Comparison of ENCODE assay signal across 8 cellular contexts in the genomic region with DNA sequence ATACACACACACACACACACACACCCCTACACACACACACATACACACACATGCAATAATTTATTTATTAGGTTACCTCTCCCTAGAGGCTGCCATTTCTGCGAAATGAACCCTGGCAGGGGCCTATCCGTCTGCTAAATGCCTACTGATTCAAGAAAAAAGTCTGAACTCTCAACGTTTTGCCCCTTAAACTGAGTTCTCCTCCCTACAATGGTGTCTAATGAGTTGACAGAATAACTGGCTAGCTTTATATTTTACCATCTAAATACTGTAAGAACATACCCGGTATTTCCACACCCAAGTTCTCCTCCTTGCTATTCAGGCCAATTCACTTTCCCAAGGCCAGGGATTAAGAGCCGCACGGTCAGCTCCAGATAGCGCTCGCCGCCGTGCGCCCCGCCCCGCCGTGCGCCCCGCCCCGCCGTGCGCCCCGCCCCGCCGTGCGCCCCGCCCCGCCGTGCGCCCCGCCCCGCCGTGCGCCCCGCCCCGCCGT. TPM values are rescaled to one million over a fixed set of nuclear protein-coding genes. Genes with fewer than 3 reads are reported as not detected.
DNase-seq lines count a peak whose midpoint lies in the region; ATAC-seq, FAIRE-seq and TF ChIP-seq lines count a peak whose summit lies in the region.

No MANE protein-coding gene starts in this region.

- TF ChIP-seq EP300 in suprapubic skin (IDR thresholded peaks at IDR 0.05): no peak

- H3K27me3 ChIP-seq in left lung (no peaks in the 10 kb centered on the region), suprapubic skin (no peaks in the 10 kb centered on the region)

- no peak for FAIRE-seq in RCC 7860 (lab: Jason Lieb, UNC)

- H3K9me3 ChIP-seq in left lung (no peaks in the 10 kb centered on the region), suprapubic skin (no peaks in the 10 kb centered on the region)

- 5% methylated on average over 10 of the region's 34 CpGs for WGBS in suprapubic skin

- TF ChIP-seq CTCF in coronary artery (IDR thresholded peaks at IDR 0.05) (no peak), left lung (IDR thresholded peaks at IDR 0.05) (no peak), suprapubic skin (IDR thresholded peaks at IDR 0.05) (no peak)

- H3K4me1 ChIP-seq in left lung (peaks cover 4 to 26% of the 10 kb centered on the region in 2 donors), suprapubic skin (peaks cover 28% of the 10 kb centered on the region)

- peak; percentile 55 to 74 (median 59) for DNase-seq in NCI-H1417 (lab: John Stamatoyannopoulos, UW)
- no peak for DNase-seq in NCI-H1417 treated with DMSO at 0.1 percent for 48 hours (lab: John Stamatoyannopoulos, UW)
- peak; percentile 33 for DNase-seq in RCC 7860 (ENCODE audit: low spot score)
- DNase-seq in coronary artery (ENCODE audit: low spot score): no peak
- no peak for DNase-seq in left lung
- DNase-seq in suprapubic skin (ENCODE audit: low spot score in 2 of 2): no peak

- intact Hi-C loops in left lung (cut with DNase I): no loop called here

- ATAC-seq in GM21390 (IDR thresholded peaks at IDR 0.05; ENCODE audit: unreplicated experiment) (peak; percentile 53), HG03558 (IDR thresholded peaks at IDR 0.05; ENCODE audit: extremely low read depth, unreplicated experiment) (peak; percentile 21), left lung (peak; percentile 85)

- H3K4me3 ChIP-seq in coronary artery (peak overlapping the region; percentile 65), left lung (peak overlapping the region in 1 of 2 donors; percentile 26), suprapubic skin (peak overlapping the region; percentile 64)

- H3K36me3 ChIP-seq in left lung: peaks cover 0 to 5% of the 10 kb centered on the region in 2 donors
- H3K36me3 ChIP-seq in suprapubic skin: peaks cover 3% of the 10 kb centered on the region

- peak overlapping the region in 1 of 2 donors; percentile 71 for H3K27ac ChIP-seq in coronary artery
- H3K27ac ChIP-seq in left lung: no peak overlapping the region
- H3K27ac ChIP-seq in suprapubic skin: no peak overlapping the region

- TF ChIP-seq POLR2A in suprapubic skin (IDR thresholded peaks at IDR 0.05): no peak

RNA-seq across cellular contexts. Expression of a gene that starts 0.3 kb away (rescaled TPM):
- total RNA-seq in left lung: 10 to 100 TPM; 21.2 to 25.2 TPM
- 100 to 1,000 TPM in 1 of 4 donors, 10 to 100 TPM in 3; 20.2 to 111 (median 38.1) TPM for total RNA-seq in suprapubic skin

RNA-seq across cellular contexts. Expression of a gene that starts 46.2 kb away (rescaled TPM):
- total RNA-seq in left lung (10 to 100 TPM; 10.1 to 14.5 TPM), suprapubic skin (10 to 100 TPM; 12.7 to 69.5 (median 18.8) TPM)

Comparison
In these comparisons a context has a peak if more than half of its experiments do, and no peak if none do; other contexts are left out.
1. DNase-seq: peak in NCI-H1417 (3 of 3) and RCC 7860 (single experiment); none in NCI-H1417 treated with DMSO at 0.1 percent for 48 hours (single experiment), coronary artery (single experiment), left lung (0 of 2) and suprapubic skin (0 of 2).
2. ATAC-seq: peak in every context shown above with its lines; median percentile 85 in left lung; 53 in GM21390; 21 in HG03558.